28 cellular contexts compared by ENCODE assay signal in genomic region chr16:11717811-11718210, GRCh38. TPM values are rescaled to one million over a fixed set of nuclear protein-coding genes. Genes with fewer than 3 reads are reported as not detected.
A peak's percentile ranks its signal among the peaks of the same experiment; 100 is the strongest.
DNase-seq lines count a peak whose midpoint lies in the region; ATAC-seq and TF ChIP-seq lines count a peak whose summit lies in the region.
"Had no signal": no experiment of that assay in that cellular context is flagged by ENCODE, and none has a peak within 500 bp of the region (broad histone marks: within the 10 kb centered on the region; RNA-seq: fewer than 3 reads in every experiment).

No MANE protein-coding gene starts in this region.

- no peak overlapping the region for H3K27ac Mint-ChIP-seq in GM23338
- H3K27ac Mint-ChIP-seq in T-helper 17 cell = peak overlapping the region; percentile 79
- H3K27ac Mint-ChIP-seq in nephron = peak overlapping the region in 2 of 3 experiments; percentile 57 to 78
- H3K27ac Mint-ChIP-seq in activated T-helper 1 cell treated with anti-CD3 and anti-CD28 coated beads, Interleukin-12 subunit alpha, Interleukin-12 subunit beta, Interleukin-2, Interleukin-4 antibody, amounts not matched to agents 30 ng/mL and 10 ng/mL and 1 ng/mL, durations not matched to agents 14 hours and 24 hours and 36 hours = no peak overlapping the region
- H3K27ac Mint-ChIP-seq: H9, neural progenitor cell had no signal

- H3K79me2 ChIP-seq in GM23338 (replicated peaks; ENCODE audit: insufficient read depth) = no peaks in the 10 kb centered on the region

- H3K9me3 Mint-ChIP-seq in GM23338 (no peaks in the 10 kb centered on the region), nephron (no peaks in the 10 kb centered on the region)
- no peaks in the 10 kb centered on the region for H3K9me3 Mint-ChIP-seq in activated T-helper 1 cell treated with anti-CD3 and anti-CD28 coated beads, Interleukin-12 subunit alpha, Interleukin-12 subunit beta, Interleukin-2, Interleukin-4 antibody, amounts not matched to agents 30 ng/mL and 10 ng/mL and 1 ng/mL, durations not matched to agents 14 hours and 24 hours and 36 hours
- H3K9me3 Mint-ChIP-seq: activated naive CD4-positive, alpha-beta T cell treated with anti-CD3 and anti-CD28 coated beads, Interleukin-2, amount 50 U/mL, for 24 hours; H9; immature natural killer cell; neural progenitor cell had no signal

- ATAC-seq in GM23338 = no peak
- no peak for ATAC-seq in T-helper 17 cell
- ATAC-seq in HG03378 (IDR thresholded peaks at IDR 0.05; ENCODE audit: unreplicated experiment) = no peak
- ATAC-seq: foreskin keratinocyte, left lobe of liver, psoas muscle had no signal

- no peak overlapping the region for H3K4me3 Mint-ChIP-seq in GM23338
- no peak overlapping the region for H3K4me3 Mint-ChIP-seq in T-helper 17 cell
- H3K4me3 Mint-ChIP-seq in nephron = no peak overlapping the region
- H3K4me3 Mint-ChIP-seq in activated T-helper 1 cell treated with anti-CD3 and anti-CD28 coated beads, Interleukin-12 subunit alpha, Interleukin-12 subunit beta, Interleukin-2, Interleukin-4 antibody, amounts not matched to agents 30 ng/mL and 10 ng/mL and 1 ng/mL, durations not matched to agents 14 hours and 24 hours and 36 hours = no peak overlapping the region
- H3K4me3 Mint-ChIP-seq: activated naive CD4-positive, alpha-beta T cell treated with anti-CD3 and anti-CD28 coated beads, Interleukin-2, amount 50 U/mL, for 24 hours; H9; immature natural killer cell; neural progenitor cell had no signal

- H3K9me3 ChIP-seq in BLaER1 (no peaks in the 10 kb centered on the region), T-helper 17 cell (ENCODE audit: control insufficient read depth, low read length, poor library complexity, severe bottlenecking) (no peaks in the 10 kb centered on the region)
- H3K9me3 ChIP-seq: psoas muscle had no signal

- H3K27me3 Mint-ChIP-seq in GM23338 (ENCODE audit: insufficient read depth, low read depth, poor library complexity) (no peaks in the 10 kb centered on the region), T-helper 17 cell (no peaks in the 10 kb centered on the region), nephron (ENCODE audit: low read depth) (no peaks in the 10 kb centered on the region)
- H3K27me3 Mint-ChIP-seq in activated T-helper 1 cell treated with anti-CD3 and anti-CD28 coated beads, Interleukin-12 subunit alpha, Interleukin-12 subunit beta, Interleukin-2, Interleukin-4 antibody, amounts not matched to agents 30 ng/mL and 10 ng/mL and 1 ng/mL, durations not matched to agents 14 hours and 24 hours and 36 hours (ENCODE audit: insufficient read depth) = no peaks in the 10 kb centered on the region
- H3K27me3 Mint-ChIP-seq: activated naive CD4-positive, alpha-beta T cell treated with anti-CD3 and anti-CD28 coated beads, Interleukin-2, amount 50 U/mL, for 24 hours had no signal

- H3K4me1 Mint-ChIP-seq in GM23338 (peaks cover 8% of the 10 kb centered on the region; the same call in 2 of the 3 replicates), T-helper 17 cell (peaks cover 17% of the 10 kb centered on the region), nephron (peaks cover 24% of the 10 kb centered on the region)
- peaks cover 18% of the 10 kb centered on the region for H3K4me1 Mint-ChIP-seq in activated T-helper 1 cell treated with anti-CD3 and anti-CD28 coated beads, Interleukin-12 subunit alpha, Interleukin-12 subunit beta, Interleukin-2, Interleukin-4 antibody, amounts not matched to agents 30 ng/mL and 10 ng/mL and 1 ng/mL, durations not matched to agents 14 hours and 24 hours and 36 hours (ENCODE audit: low read depth)
- H3K4me1 Mint-ChIP-seq: H9 had no signal

- DNase-seq in GM23338 (ENCODE audit: low spot score) (no peak), T-helper 17 cell (no peak), NOMO-1 treated with DMSO at 0.1 percent for 48 hours (lab: John Stamatoyannopoulos, UW; ENCODE audit: unreplicated experiment) (no peak)
- no peak for DNase-seq in activated T-helper 1 cell treated with anti-CD3 and anti-CD28 coated beads, Interleukin-12 subunit alpha, Interleukin-12 subunit beta, Interleukin-2, Interleukin-4 antibody, amounts not matched to agents 30 ng/mL and 10 ng/mL and 1 ng/mL, durations not matched to agents 14 hours and 24 hours and 36 hours (ENCODE audit: low spot score)
- DNase-seq in central memory CD4-positive, alpha-beta T cell = no peak
- DNase-seq: ACHN; activated CD4-positive, alpha-beta T cell treated with anti-CD3 and anti-CD28 coated beads for 1 hour; activated T-cell treated with anti-CD3 and anti-CD28 coated beads, Interleukin-2, amount 50 U/mL, for 1 hour; cerebellar nuclear complex; effector CD4-positive, alpha-beta T cell; foreskin keratinocyte; H9; immature natural killer cell; midbrain; NCI-H146; NCI-H2171; NCI-H526; OCI-M1; psoas muscle; Right ventricle myocardium superior; stimulated activated CD4-positive, alpha-beta T cell treated with anti-CD3 and anti-CD28 coated beads, Interleukin-4, amount 100 ng/mL, for 1 hour had no signal

- peak overlapping the region; percentile 48; the same call in 1 of the 2 replicates for H3K9ac ChIP-seq in BLaER1
- H3K9ac ChIP-seq: neural progenitor cell had no signal

- intact Hi-C loops in activated T-helper 1 cell treated with anti-CD3 and anti-CD28 coated beads, Interleukin-12 subunit alpha, Interleukin-12 subunit beta, Interleukin-2, Interleukin-4 antibody, amounts not matched to agents 30 ng/mL and 10 ng/mL and 1 ng/mL, durations not matched to agents 14 hours and 24 hours and 36 hours (cut with micrococcal nuclease) = no loop called here

- H3K36me3 ChIP-seq in BLaER1 (peaks cover 73% of the 10 kb centered on the region), GM23338 (ENCODE audit: insufficient read depth) (0 out of 2 replicates have a peak, but pooled peaks cover 6% of the 10 kb centered on the region)
- H3K36me3 ChIP-seq: neural progenitor cell had no signal

- H3K4me3 ChIP-seq in BLaER1 = no peak overlapping the region
- no peak overlapping the region for H3K4me3 ChIP-seq in GM23338
- H3K4me3 ChIP-seq: hepatocyte, neural progenitor cell, psoas muscle had no signal

- H3K36me3 Mint-ChIP-seq in GM23338 (ENCODE audit: low read depth) (peaks cover 10% of the 10 kb centered on the region; the same call in 2 of the 3 replicates), T-helper 17 cell (ENCODE audit: low read depth) (peaks cover 12% of the 10 kb centered on the region), nephron (ENCODE audit: low read depth) (peaks cover 49% of the 10 kb centered on the region)
- H3K36me3 Mint-ChIP-seq in activated T-helper 1 cell treated with anti-CD3 and anti-CD28 coated beads, Interleukin-12 subunit alpha, Interleukin-12 subunit beta, Interleukin-2, Interleukin-4 antibody, amounts not matched to agents 30 ng/mL and 10 ng/mL and 1 ng/mL, durations not matched to agents 14 hours and 24 hours and 36 hours (ENCODE audit: low read depth) = peaks cover 34% of the 10 kb centered on the region

- no peaks in the 10 kb centered on the region for H3K9me2 ChIP-seq in GM23338 (ENCODE audit: insufficient read depth)

- peak overlapping the region; percentile 11; the same call in 1 of the 2 replicates for H3K27ac ChIP-seq in BLaER1
- H3K27ac ChIP-seq in GM23338 (ENCODE audit: low read depth) = no peak overlapping the region
- H3K27ac ChIP-seq: foreskin keratinocyte, hepatocyte, neural progenitor cell, psoas muscle had no signal

- TF ChIP-seq CTCF in GM23338 (conservative IDR thresholded peaks at IDR 0.05; ENCODE audit: low read depth in 2 of 2) (no peak), nephron (IDR thresholded peaks at IDR 0.05; ENCODE audit: unreplicated experiment in 3 of 3) (no peak)

- H3K4me1 ChIP-seq in BLaER1 = peaks cover 22% of the 10 kb centered on the region
- H3K4me1 ChIP-seq in GM23338 (ENCODE audit: insufficient read depth) = 0 out of 2 replicates have a peak, but pooled peaks cover 7% of the 10 kb centered on the region
- H3K4me1 ChIP-seq: neural progenitor cell had no signal

- H3K27me3 ChIP-seq in BLaER1 = no peaks in the 10 kb centered on the region
- H3K27me3 ChIP-seq in GM23338 (ENCODE audit: insufficient read depth) = no peaks in the 10 kb centered on the region
- H3K27me3 ChIP-seq: foreskin keratinocyte, hepatocyte, neural progenitor cell had no signal

- H2AFZ ChIP-seq in GM23338 = no peak overlapping the region
- H2AFZ ChIP-seq: hepatocyte, neural progenitor cell had no signal

- no peaks in the 10 kb centered on the region; the same call in 1 of the 2 replicates for H3F3A ChIP-seq in GM23338 (replicated peaks; ENCODE audit: low read depth)

- H3K4me2 ChIP-seq in BLaER1 (peak overlapping the region; percentile 65), GM23338 (0 out of 2 replicates have a peak overlapping the region, but pooled peaks have one; percentile 4)
- H3K4me2 ChIP-seq: hepatocyte, neural progenitor cell had no signal

- H4K20me1 ChIP-seq in BLaER1 (peaks cover 34% of the 10 kb centered on the region), GM23338 (replicated peaks; ENCODE audit: insufficient read depth) (0 out of 2 replicates have a peak, but pooled peaks cover 2% of the 10 kb centered on the region)

TF ChIP-seq in GM23338, 12 proteins besides CTCF, POLR2A, EP300 and RAD21 (continues in another document):
- TF ChIP-seq ZNF114 (CRISPR knock-in tag; IDR thresholded peaks at IDR 0.05) = no peak

RNA-seq across cellular contexts. Expression of gene TXNDC11, which starts 24.8 kb away (rescaled TPM):
- total RNA-seq in GM23338 (2014; rRNA removed; shearing (Covaris generic)) = 12.0 and 12.5 TPM in 2 replicates
- 6.3 and 6.8 TPM in 2 replicates for polyA plus RNA-seq in GM23338 (2016; fragmentation: Nextera tagmentation; extraction: Ambion mirVana)
- total RNA-seq in T-helper 17 cell = 100 to 1,000 TPM in 1 of 2 donors, 10 to 100 TPM in 1; 87.5 to 103 TPM
- total RNA-seq in activated T-helper 1 cell treated with anti-CD3 and anti-CD28 coated beads, Interleukin-12 subunit alpha, Interleukin-12 subunit beta, Interleukin-2, Interleukin-4 antibody, amounts not matched to agents 30 ng/mL and 10 ng/mL and 1 ng/mL, durations not matched to agents 14 hours and 24 hours and 36 hours = 52.7 and 55.9 TPM in 2 replicates

RNA-seq across cellular contexts. Expression of gene SNN, which starts 49.6 kb away (rescaled TPM):
- total RNA-seq in GM23338 (2014; rRNA removed; shearing (Covaris generic)) = 62.6 and 63.3 TPM in 2 replicates
- polyA plus RNA-seq in GM23338 (2016; fragmentation: Nextera tagmentation; extraction: Ambion mirVana) = 19.0 and 20.5 TPM in 2 replicates
- 10 to 100 TPM; 27.8 to 89.7 TPM for total RNA-seq in T-helper 17 cell
- 7.3 and 7.9 TPM in 2 replicates for total RNA-seq in activated T-helper 1 cell treated with anti-CD3 and anti-CD28 coated beads, Interleukin-12 subunit alpha, Interleukin-12 subunit beta, Interleukin-2, Interleukin-4 antibody, amounts not matched to agents 30 ng/mL and 10 ng/mL and 1 ng/mL, durations not matched to agents 14 hours and 24 hours and 36 hours

Comparison
In these comparisons a context has a peak if more than half of its experiments do, and no peak if none do; other contexts are left out.
1. H3K27ac Mint-ChIP-seq: peak in T-helper 17 cell (single experiment) and nephron (2 of 3); none in GM23338 (single experiment) and activated T-helper 1 cell treated with anti-CD3 and anti-CD28 coated beads, Interleukin-12 subunit alpha, Interleukin-12 subunit beta, Interleukin-2, Interleukin-4 antibody, amounts not matched to agents 30 ng/mL and 10 ng/mL and 1 ng/mL, durations not matched to agents 14 hours and 24 hours and 36 hours (single experiment).